14 cellular contexts compared by ENCODE assay signal in the genomic region with DNA sequence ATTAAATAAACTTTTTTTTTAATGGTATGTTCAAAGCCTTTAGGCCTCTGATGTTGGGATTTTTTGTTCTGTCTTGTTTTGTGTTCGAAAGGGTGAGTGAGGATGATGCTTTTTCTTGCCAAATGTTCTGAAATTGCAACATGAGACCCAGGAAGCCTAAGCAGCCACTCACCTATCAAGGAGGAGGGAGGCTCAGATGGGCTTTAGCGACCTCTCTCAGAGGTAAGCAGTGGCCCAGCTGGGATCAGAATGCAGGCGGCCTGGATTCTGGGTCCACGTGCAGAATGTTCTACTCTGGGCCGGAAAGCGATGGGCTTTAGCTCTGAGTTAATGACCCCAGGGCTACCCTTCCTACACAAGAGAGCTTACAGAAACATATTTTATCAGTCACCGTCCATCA.
DNase-seq lines count a peak whose midpoint lies in the region; ATAC-seq and TF ChIP-seq lines count a peak whose summit lies in the region.
"Had no signal": no experiment of that assay in that cellular context is flagged by ENCODE, and none has a peak within 500 bp of the region (broad histone marks: within the 10 kb centered on the region; RNA-seq: fewer than 3 reads in every experiment).

No MANE protein-coding gene starts in this region.

- TF ChIP-seq CTCF in MCF 10A (IDR thresholded peaks at IDR 0.05; ENCODE audit: unreplicated experiment) = no peak
- no peak for TF ChIP-seq CTCF in breast epithelium (IDR thresholded peaks at IDR 0.05)
- no peak for TF ChIP-seq CTCF in dorsolateral prefrontal cortex (IDR thresholded peaks at IDR 0.05 in 54 of 56, conservative IDR thresholded peaks at IDR 0.05 in 2 of 56; ENCODE audit: low read depth in 1 of 56, partially characterized antibody in 56 of 56)

- ATAC-seq in stimulated activated memory B cell treated with anti-CD40 and anti-IgM and Interleukin-4, amounts not matched to agents 10 μg/mL and 1 μg/mL and 100 μg/mL, for 72 hours = no peak
- ATAC-seq: GM12878 had no signal

- H3K4me1 ChIP-seq in breast epithelium = no peaks in the 10 kb centered on the region

- BruUV-seq in MCF 10A (replicated peaks; lab: Mats Ljungman, UMichigan) = no TSS peak

- H3K4me3 ChIP-seq in breast epithelium (no peak overlapping the region), dorsolateral prefrontal cortex (no peak overlapping the region)
- H3K4me3 ChIP-seq: BLaER1 treated with 17β-estradiol and CSF1 and Interleukin-3, amounts not matched to agents 10 nM and 100 nM; GM12878; GM23248 had no signal

- H3K4me1 Mint-ChIP-seq in MCF 10A (ENCODE audit: insufficient read depth, unreplicated experiment) = peaks cover 60% of the 10 kb centered on the region
- peaks cover 10% of the 10 kb centered on the region for H3K4me1 Mint-ChIP-seq in stimulated activated memory B cell treated with anti-CD40 and anti-IgM and Interleukin-4, amounts not matched to agents 10 μg/mL and 1 μg/mL and 100 μg/mL, for 72 hours
- H3K4me1 Mint-ChIP-seq: CD4-positive, CD25-positive, alpha-beta regulatory T cell had no signal

- no peaks in the 10 kb centered on the region for H3K27me3 Mint-ChIP-seq in MCF 10A (ENCODE audit: insufficient read depth, unreplicated experiment)
- H3K27me3 Mint-ChIP-seq in stimulated activated memory B cell treated with anti-CD40 and anti-IgM and Interleukin-4, amounts not matched to agents 10 μg/mL and 1 μg/mL and 100 μg/mL, for 72 hours = peaks cover 19% of the 10 kb centered on the region
- H3K27me3 Mint-ChIP-seq: CD4-positive, CD25-positive, alpha-beta regulatory T cell had no signal

- CTCF ChIA-PET in MCF 10A (lab: Yijun Ruan, JAX) = interaction anchor here (1.0 kb wide), 1 partner anchor 291 kb away, joined by 4 read pairs; no protein-coding TSS in a partner anchor

- H3K36me3 ChIP-seq in breast epithelium = no peaks in the 10 kb centered on the region
- H3K36me3 ChIP-seq: BLaER1 treated with 17β-estradiol and CSF1 and Interleukin-3, amounts not matched to agents 10 nM and 100 nM had no signal

- POLR2A ChIA-PET in MCF 10A (lab: Yijun Ruan, JAX) = interaction anchor here (0.7 kb wide), 1 partner anchor 51 kb away, joined by 3 read pairs; no protein-coding TSS in a partner anchor

- peaks cover 30% of the 10 kb centered on the region for H3K36me3 Mint-ChIP-seq in MCF 10A (ENCODE audit: insufficient read depth, unreplicated experiment)
- no peaks in the 10 kb centered on the region for H3K36me3 Mint-ChIP-seq in stimulated activated memory B cell treated with anti-CD40 and anti-IgM and Interleukin-4, amounts not matched to agents 10 μg/mL and 1 μg/mL and 100 μg/mL, for 72 hours
- H3K36me3 Mint-ChIP-seq: CD4-positive, CD25-positive, alpha-beta regulatory T cell had no signal

- H3K9me3 Mint-ChIP-seq in MCF 10A (ENCODE audit: unreplicated experiment) = peaks cover 6% of the 10 kb centered on the region
- peaks cover 10% of the 10 kb centered on the region for H3K9me3 Mint-ChIP-seq in stimulated activated memory B cell treated with anti-CD40 and anti-IgM and Interleukin-4, amounts not matched to agents 10 μg/mL and 1 μg/mL and 100 μg/mL, for 72 hours

- H3K9me3 ChIP-seq in breast epithelium = no peaks in the 10 kb centered on the region

- no peak for TF ChIP-seq POLR2A in breast epithelium (IDR thresholded peaks at IDR 0.05)

- intact Hi-C loops in MCF 10A (cut with micrococcal nuclease) = no loop called here
- intact Hi-C loops in breast epithelium (cut with DNase I; ENCODE audit: low total_unique reads) = no loop called here
- intact Hi-C loops in dorsolateral prefrontal cortex (cut with DNase I) = no loop called here

- DNase-seq in MCF 10A (ENCODE audit: unreplicated experiment) (no peak), breast epithelium (ENCODE audit: low spot score in 2 of 2) (no peak), dorsolateral prefrontal cortex (no peak), HT-29 (ENCODE audit: low spot score) (no peak)
- no peak for DNase-seq in activated effector memory CD4-positive, alpha-beta T cell treated with Interleukin-2 at 50 U/mL for 16 hours
- DNase-seq: 8988T; CD4-positive, CD25-positive, alpha-beta regulatory T cell; DMS79; GM23248; H9 had no signal

- H3K27me3 ChIP-seq in breast epithelium = no peaks in the 10 kb centered on the region
- peaks cover 0 to 7% (median 0%) of the 10 kb centered on the region in 45 donors for H3K27me3 ChIP-seq in dorsolateral prefrontal cortex

- no peak overlapping the region for H3K27ac ChIP-seq in breast epithelium
- H3K27ac ChIP-seq in angular gyrus (ENCODE audit: low read depth, low read length) = peak overlapping the region; percentile 32
- H3K27ac ChIP-seq in dorsolateral prefrontal cortex = peak overlapping the region in 37 of 59 donors; percentile 4 to 85 (median 65)
- H3K27ac ChIP-seq: BLaER1 treated with 17β-estradiol and CSF1 and Interleukin-3, amounts not matched to agents 10 nM and 100 nM; GM23248 had no signal

- H3K27ac Mint-ChIP-seq in MCF 10A (ENCODE audit: low read depth, unreplicated experiment) = peak overlapping the region; percentile 52
- no peak overlapping the region for H3K27ac Mint-ChIP-seq in stimulated activated memory B cell treated with anti-CD40 and anti-IgM and Interleukin-4, amounts not matched to agents 10 μg/mL and 1 μg/mL and 100 μg/mL, for 72 hours
- H3K27ac Mint-ChIP-seq: CD4-positive, CD25-positive, alpha-beta regulatory T cell had no signal

- H3K4me3 Mint-ChIP-seq in MCF 10A (ENCODE audit: unreplicated experiment) = no peak overlapping the region
- no peak overlapping the region for H3K4me3 Mint-ChIP-seq in stimulated activated memory B cell treated with anti-CD40 and anti-IgM and Interleukin-4, amounts not matched to agents 10 μg/mL and 1 μg/mL and 100 μg/mL, for 72 hours
- H3K4me3 Mint-ChIP-seq: CD4-positive, CD25-positive, alpha-beta regulatory T cell; H9 had no signal

Comparison
In these comparisons a context has a peak if more than half of its experiments do, and no peak if none do; other contexts are left out.
1. H3K27ac ChIP-seq: peak in angular gyrus (single experiment) and dorsolateral prefrontal cortex (37 of 59); none in breast epithelium (0 of 2).